28 cellular contexts compared by ENCODE assay signal in genomic region chr19:19575411-19575810, GRCh38. TPM values are rescaled to one million over a fixed set of nuclear protein-coding genes. Genes with fewer than 3 reads are reported as not detected.
A peak's percentile ranks its signal among the peaks of the same experiment; 100 is the strongest.
DNase-seq lines count a peak whose midpoint lies in the region; ATAC-seq and TF ChIP-seq lines count a peak whose summit lies in the region.
"Had no signal": no experiment of that assay in that cellular context is flagged by ENCODE, and none has a peak within 500 bp of the region (broad histone marks: within the 10 kb centered on the region; RNA-seq: fewer than 3 reads in every experiment).

No MANE protein-coding gene starts in this region.

- TF ChIP-seq RAD21 in IMR-90 (IDR thresholded peaks at IDR 0.05; ENCODE audit: low read length): no peak

- H3K18ac ChIP-seq in IMR-90 (ENCODE audit: low read depth, low read length): no peak overlapping the region
- no peak overlapping the region for H3K18ac ChIP-seq in mesenchymal stem cell (ENCODE audit: low read depth in 1 of 2, low read length in 2 of 2)

- ATAC-seq in IMR-90 (ENCODE audit: low read depth) (no peak), WTC11 (peak; percentile 81), GM21576 (IDR thresholded peaks at IDR 0.05; ENCODE audit: unreplicated experiment) (no peak), HG03442 (IDR thresholded peaks at IDR 0.05; ENCODE audit: unreplicated experiment) (no peak)
- ATAC-seq: activated CD4-positive, alpha-beta T cell treated with anti-CD3 and anti-CD28 coated beads for 36 hours; activated naive CD8-positive, alpha-beta T cell treated with anti-CD3 and anti-CD28 coated beads, Interleukin-2, amount 50 U/mL, for 24 hours; body of pancreas; gastroesophageal sphincter; HCT116 had no signal

- H3K4me3 Mint-ChIP-seq in WTC11 (no peak overlapping the region), nephron progenitor cell (no peak overlapping the region)
- H3K4me3 Mint-ChIP-seq: activated CD4-positive, alpha-beta T cell treated with anti-CD3 and anti-CD28 coated beads for 36 hours; activated naive CD8-positive, alpha-beta T cell treated with anti-CD3 and anti-CD28 coated beads, Interleukin-2, amount 50 U/mL, for 24 hours; CD4-positive, alpha-beta T cell had no signal

- dilution Hi-C loops in IMR-90 (cut with HindIII; ENCODE audit: low sequenced_read_pairs, unreplicated experiment): no loop called here

- H3K9me1 ChIP-seq in IMR-90 (ENCODE audit: insufficient read depth, low read length): no peaks in the 10 kb centered on the region

- H2AFZ ChIP-seq in IMR-90 (replicated peaks; ENCODE audit: low read length, poor library complexity): peak overlapping the region; percentile 46
- no peak overlapping the region for H2AFZ ChIP-seq in mesenchymal stem cell (ENCODE audit: low read depth, low read length)
- H2AFZ ChIP-seq: PC-9 had no signal

- H3K27me3 Mint-ChIP-seq in WTC11 (ENCODE audit: low read depth): no peaks in the 10 kb centered on the region; the same call in 1 of the 2 replicates
- peaks cover 6% of the 10 kb centered on the region for H3K27me3 Mint-ChIP-seq in nephron progenitor cell (ENCODE audit: low read depth, poor library complexity)
- H3K27me3 Mint-ChIP-seq: activated CD4-positive, alpha-beta T cell treated with anti-CD3 and anti-CD28 coated beads for 36 hours; activated naive CD8-positive, alpha-beta T cell treated with anti-CD3 and anti-CD28 coated beads, Interleukin-2, amount 50 U/mL, for 24 hours; CD4-positive, alpha-beta T cell had no signal

- DNase-seq in IMR-90: no peak
- peak; percentile 41 for DNase-seq in NCI-H1694 (lab: John Stamatoyannopoulos, UW)
- DNase-seq in WTC11 (ENCODE audit: low spot score): no peak
- DNase-seq in nephron progenitor cell: no peak
- no peak for DNase-seq in DMS79 (lab: John Stamatoyannopoulos, UW)
- no peak for DNase-seq in mesenchymal stem cell
- DNase-seq: activated CD4-positive, alpha-beta T cell treated with anti-CD3 and anti-CD28 coated beads for 36 hours; activated effector memory CD4-positive, alpha-beta T cell treated with Interleukin-2 at 50 U/mL for 16 hours; activated naive CD8-positive, alpha-beta T cell treated with anti-CD3 and anti-CD28 coated beads, Interleukin-2, amount 50 U/mL, for 24 hours; body of pancreas; CD4-positive, alpha-beta T cell; Kasumi-1; kidney glomerular epithelial cell; NCI-H1048; NCI-H2171; NCI-H526 treated with DMSO at 0.1 percent for 48 hours; nucleus accumbens; retina; SIG-M5; stimulated activated CD4-positive, alpha-beta T cell treated with anti-CD3 and anti-CD28 coated beads, Interleukin-4, amount 100 ng/mL, for 1 hour; stimulated activated naive CD4-positive, alpha-beta T cell treated with Interleukin-2 at 50 U/mL for 16 hours; trophoblast cell had no signal

- no peaks in the 10 kb centered on the region for H3K36me3 Mint-ChIP-seq in WTC11
- H3K36me3 Mint-ChIP-seq in nephron progenitor cell (ENCODE audit: low read depth): peaks cover 4% of the 10 kb centered on the region

- H2BK5ac ChIP-seq in IMR-90 (ENCODE audit: low read depth, low read length, poor library complexity, severe bottlenecking) (no peak overlapping the region), mesenchymal stem cell (ENCODE audit: low read depth, low read length, poor library complexity, severe bottlenecking) (no peak overlapping the region)

- WGBS in IMR-90 (ENCODE audit: extremely low coverage in 2 of 2, insufficient read length in 1 of 2), 2 experiments: 57% methylated on average over 3 of the region's 6 CpGs; no CpG with 5 or more reads in 1 of the 2 experiments
- 78% methylated on average over 6 of the region's 6 CpGs for WGBS in mesenchymal stem cell

- peaks cover 7% of the 10 kb centered on the region for H3K4me1 Mint-ChIP-seq in WTC11
- H3K4me1 Mint-ChIP-seq in nephron progenitor cell: peaks cover 17% of the 10 kb centered on the region

- H3K79me1 ChIP-seq in IMR-90 (ENCODE audit: low read depth in 1 of 2, low read length in 2 of 2) (no peaks in the 10 kb centered on the region), mesenchymal stem cell (replicated peaks; ENCODE audit: low read length, poor library complexity, severe bottlenecking) (no peaks in the 10 kb centered on the region)

- H3K14ac ChIP-seq in IMR-90 (replicated peaks; ENCODE audit: low read depth, low read length) (no peak overlapping the region), mesenchymal stem cell (ENCODE audit: low read length in 2 of 2) (no peak overlapping the region)

- H3K27me3 ChIP-seq in IMR-90 (ENCODE audit: control insufficient read depth, insufficient read depth, low read length): no peaks in the 10 kb centered on the region
- H3K27me3 ChIP-seq in mesenchymal stem cell (ENCODE audit: control insufficient read depth in 1 of 2, insufficient read depth in 1 of 2, low read length in 2 of 2): no peaks in the 10 kb centered on the region
- H3K27me3 ChIP-seq: body of pancreas had no signal

- no peaks in the 10 kb centered on the region for H3K9me3 Mint-ChIP-seq in WTC11
- H3K9me3 Mint-ChIP-seq in nephron progenitor cell: no peaks in the 10 kb centered on the region
- H3K9me3 Mint-ChIP-seq: activated naive CD8-positive, alpha-beta T cell treated with anti-CD3 and anti-CD28 coated beads, Interleukin-2, amount 50 U/mL, for 24 hours; CD4-positive, alpha-beta T cell had no signal

- H3K23ac ChIP-seq in IMR-90 (ENCODE audit: low read depth, low read length) (no peak overlapping the region), mesenchymal stem cell (ENCODE audit: low read length in 2 of 2) (no peak overlapping the region)

- H2AK9ac ChIP-seq in IMR-90 (replicated peaks; ENCODE audit: low read depth, low read length, poor library complexity): no peak overlapping the region

- H3K4ac ChIP-seq in IMR-90 (ENCODE audit: low read depth, low read length): no peak overlapping the region
- H3K4ac ChIP-seq in mesenchymal stem cell (ENCODE audit: low read depth in 1 of 2, low read length in 2 of 2): no peak overlapping the region

- H3K9ac ChIP-seq in IMR-90 (ENCODE audit: low read depth, low read length) (no peak overlapping the region), mesenchymal stem cell (ENCODE audit: low read length) (no peak overlapping the region)

- H2BK120ac ChIP-seq in IMR-90 (ENCODE audit: low read depth, low read length) (no peak overlapping the region), mesenchymal stem cell (ENCODE audit: low read depth, low read length) (no peak overlapping the region)

- H3K4me3 ChIP-seq in IMR-90 (ENCODE audit: insufficient read depth, low read depth, low read length): no peak overlapping the region
- H3K4me3 ChIP-seq in mesenchymal stem cell (ENCODE audit: insufficient read depth in 1 of 2, low read depth in 1 of 2, low read length in 2 of 2): no peak overlapping the region
- H3K4me3 ChIP-seq: body of pancreas, gastroesophageal sphincter, lung, PC-9 had no signal

- H3K36me3 ChIP-seq in IMR-90 (ENCODE audit: control insufficient read depth, insufficient read depth, low read length): no peaks in the 10 kb centered on the region
- no peaks in the 10 kb centered on the region for H3K36me3 ChIP-seq in mesenchymal stem cell (ENCODE audit: control insufficient read depth in 1 of 2, insufficient read depth in 2 of 2, low read depth in 1 of 2, low read length in 2 of 2)
- H3K36me3 ChIP-seq: gastroesophageal sphincter had no signal

- intact Hi-C loops in IMR-90 (cut with micrococcal nuclease): no loop called here

- no peak overlapping the region for H2BK20ac ChIP-seq in IMR-90 (ENCODE audit: low read depth, low read length)

- CTCF ChIA-PET in IMR-90 (lab: Yijun Ruan, JAX) (no interaction called here), WTC11 (lab: Charles Lee) (interaction anchor here (1.5 to 1.8 kb wide), 2 partner anchors 22 to 43 kb away, joined by 3 to 4 read pairs; no protein-coding TSS in a partner anchor)

- POLR2A ChIA-PET in IMR-90 (lab: Charles Lee; ENCODE audit: unreplicated experiment): no interaction called here
- POLR2A ChIA-PET in WTC11 (lab: Charles Lee): no interaction called here

- H3K4me1 ChIP-seq in IMR-90 (ENCODE audit: control insufficient read depth, insufficient read depth, low read length) (no peaks in the 10 kb centered on the region), mesenchymal stem cell (ENCODE audit: control insufficient read depth, insufficient read depth, low read depth, low read length) (no peaks in the 10 kb centered on the region)
- H3K4me1 ChIP-seq: body of pancreas, gastroesophageal sphincter had no signal

- H2BK15ac ChIP-seq in IMR-90 (ENCODE audit: low read depth, low read length) (no peak overlapping the region), mesenchymal stem cell (ENCODE audit: low read depth, poor library complexity, severe bottlenecking) (no peak overlapping the region)

- H3K27ac Mint-ChIP-seq in WTC11: no peak overlapping the region
- H3K27ac Mint-ChIP-seq in nephron progenitor cell: peak overlapping the region; percentile 37
- H3K27ac Mint-ChIP-seq: activated CD4-positive, alpha-beta T cell treated with anti-CD3 and anti-CD28 coated beads for 36 hours; activated naive CD8-positive, alpha-beta T cell treated with anti-CD3 and anti-CD28 coated beads, Interleukin-2, amount 50 U/mL, for 24 hours; CD4-positive, alpha-beta T cell had no signal

- no peak for TF ChIP-seq POLR2A in IMR-90 (IDR thresholded peaks at IDR 0.05; ENCODE audit: low read depth, low read length)

- H3K27ac ChIP-seq in IMR-90 (ENCODE audit: insufficient read depth, low read length) (no peak overlapping the region), mesenchymal stem cell (ENCODE audit: low read length, poor library complexity, severe bottlenecking) (no peak overlapping the region)
- H3K27ac ChIP-seq: body of pancreas, gastroesophageal sphincter, PC-9 had no signal

- no peak overlapping the region for H2AK5ac ChIP-seq in IMR-90 (ENCODE audit: low read depth, low read length)
- no peak overlapping the region for H2AK5ac ChIP-seq in mesenchymal stem cell (ENCODE audit: low read length, severe bottlenecking)

- H3K56ac ChIP-seq in IMR-90 (ENCODE audit: extremely low read depth, insufficient read depth, low read length): no peak overlapping the region

- no TSS peak for BruUV-seq in IMR-90 (replicated peaks; lab: Mats Ljungman, UMichigan)

- H4K91ac ChIP-seq in IMR-90 (ENCODE audit: insufficient read depth, low read depth, low read length) (no peak overlapping the region), mesenchymal stem cell (ENCODE audit: low read length) (no peak overlapping the region)

- H4K8ac ChIP-seq in IMR-90 (ENCODE audit: low read depth in 2 of 2, low read length in 2 of 2) (no peak overlapping the region), mesenchymal stem cell (ENCODE audit: low read length) (no peak overlapping the region)

- no peak for TF ChIP-seq CTCF in IMR-90 (conservative IDR thresholded peaks at IDR 0.05; ENCODE audit: low read depth, low read length)
- no peak for TF ChIP-seq CTCF in WTC11 (IDR thresholded peaks at IDR 0.05)
- TF ChIP-seq CTCF in nephron progenitor cell (IDR thresholded peaks at IDR 0.05): no peak

- in situ Hi-C loops in IMR-90 (cut with MboI; ENCODE audit: low sequenced_read_pairs): no loop called here

- no peaks in the 10 kb centered on the region for H4K20me1 ChIP-seq in IMR-90 (ENCODE audit: insufficient read depth, low read length)

- H2BK12ac ChIP-seq in mesenchymal stem cell (ENCODE audit: low read length in 2 of 2): no peak overlapping the region

- no peak overlapping the region for H3K4me2 ChIP-seq in IMR-90 (ENCODE audit: low read depth, low read length)
- no peak overlapping the region for H3K4me2 ChIP-seq in mesenchymal stem cell (ENCODE audit: low read length, poor library complexity, severe bottlenecking)
- H3K4me2 ChIP-seq: PC-9 had no signal

- H3K9me3 ChIP-seq in IMR-90 (ENCODE audit: control insufficient read depth, insufficient read depth, low read length) (no peaks in the 10 kb centered on the region), mesenchymal stem cell (ENCODE audit: control insufficient read depth, low read length) (no peaks in the 10 kb centered on the region)
- H3K9me3 ChIP-seq: body of pancreas, gastroesophageal sphincter had no signal

- H4K5ac ChIP-seq in IMR-90 (ENCODE audit: low read depth, low read length): no peak overlapping the region

RNA-seq across cellular contexts. Expression of gene CILP2, which starts 37.3 kb away (rescaled TPM):
- 0.18 and 0.28 TPM in 2 replicates for total RNA-seq in IMR-90 (2012; rRNA removed)
- 0.87 and 0.96 TPM in 2 replicates for polyA plus RNA-seq in IMR-90 (2012; rRNA removed)
- polyA plus RNA-seq in IMR-90 (2012; cell fraction: cytosol; rRNA removed): 0.65 and 1.2 TPM in 2 replicates
- 0.96 and 2.9 TPM in 2 replicates for polyA plus RNA-seq in IMR-90 (2012; cell fraction: nucleus; rRNA removed; ENCODE audit: low replicate concordance)
- total RNA-seq in WTC11 (2021): 7.9 to 10.6 TPM (median 10.1 TPM) in 3 replicates
- 0.32 TPM for polyA plus RNA-seq in mesenchymal stem cell (2013, experiment 1 of 2)
- 0.23 TPM for polyA plus RNA-seq in mesenchymal stem cell (2013, experiment 2 of 2)

RNA-seq across cellular contexts. Expression of gene PBX4, which starts 43.1 kb away (rescaled TPM):
- total RNA-seq in IMR-90 (2012; rRNA removed): 0.90 and 1.4 TPM in 2 replicates
- 2.8 and 2.9 TPM in 2 replicates for polyA plus RNA-seq in IMR-90 (2012; rRNA removed)
- polyA plus RNA-seq in IMR-90 (2012; cell fraction: cytosol; rRNA removed): 1.8 TPM in 2 replicates
- 16.5 and 21.4 TPM in 2 replicates for polyA plus RNA-seq in IMR-90 (2012; cell fraction: nucleus; rRNA removed; ENCODE audit: low replicate concordance)
- 3.2 to 4.5 TPM (median 3.5 TPM) in 3 replicates for total RNA-seq in WTC11 (2021)
- polyA plus RNA-seq in mesenchymal stem cell (2013, experiment 1 of 2): 1.1 TPM
- 0.71 TPM for polyA plus RNA-seq in mesenchymal stem cell (2013, experiment 2 of 2)

RNA-seq across cellular contexts. Expression of gene YJEFN3, which starts 46.7 kb away (rescaled TPM):
- 0.56 and 0.72 TPM in 2 replicates for total RNA-seq in IMR-90 (2012; rRNA removed)
- 4.0 and 4.8 TPM in 2 replicates for polyA plus RNA-seq in IMR-90 (2012; rRNA removed)
- polyA plus RNA-seq in IMR-90 (2012; cell fraction: cytosol; rRNA removed): 2.3 and 3.9 TPM in 2 replicates
- 30.3 and 57.8 TPM in 2 replicates for polyA plus RNA-seq in IMR-90 (2012; cell fraction: nucleus; rRNA removed; ENCODE audit: low replicate concordance)
- total RNA-seq in WTC11 (2021): 10.2 to 11.9 TPM (median 11.1 TPM) in 3 replicates
- polyA plus RNA-seq in mesenchymal stem cell (2013, experiment 1 of 2): 2.1 TPM
- 1.7 TPM for polyA plus RNA-seq in mesenchymal stem cell (2013, experiment 2 of 2)

RNA-seq across cellular contexts. Expression of gene LPAR2, which starts 52.6 kb away (rescaled TPM):
- total RNA-seq in IMR-90 (2012; rRNA removed) (under 0.01 and 0.28 TPM in 2 replicates), WTC11 (2021) (42.9 to 45.1 TPM (median 44.5 TPM) in 3 replicates)
- 4.1 and 5.4 TPM in 2 replicates for polyA plus RNA-seq in IMR-90 (2012; rRNA removed)
- 0.51 and 2.1 TPM in 2 replicates for polyA plus RNA-seq in IMR-90 (2012; cell fraction: cytosol; rRNA removed)
- polyA plus RNA-seq in IMR-90 (2012; cell fraction: nucleus; rRNA removed; ENCODE audit: low replicate concordance): 64.5 and 113 TPM in 2 replicates
- 4.7 TPM for polyA plus RNA-seq in mesenchymal stem cell (2013, experiment 1 of 2)
- polyA plus RNA-seq in mesenchymal stem cell (2013, experiment 2 of 2): 4.4 TPM

RNA-seq across cellular contexts. Expression of gene NDUFA13, which starts 59.4 kb away (rescaled TPM):
- total RNA-seq in IMR-90 (2012; rRNA removed) (30.6 and 33.6 TPM in 2 replicates), WTC11 (2021) (519 to 568 TPM (median 552 TPM) in 3 replicates)
- 667 and 912 TPM in 2 replicates for polyA plus RNA-seq in IMR-90 (2012; rRNA removed)
- 91.5 and 373 TPM in 2 replicates for polyA plus RNA-seq in IMR-90 (2012; cell fraction: cytosol; rRNA removed)
- polyA plus RNA-seq in IMR-90 (2012; cell fraction: nucleus; rRNA removed; ENCODE audit: low replicate concordance): 118 and 386 TPM in 2 replicates
- polyA plus RNA-seq in mesenchymal stem cell (2013, experiment 1 of 2): 201 TPM
- polyA plus RNA-seq in mesenchymal stem cell (2013, experiment 2 of 2): 201 TPM
